28 cellular contexts compared by ENCODE assay signal in the genomic region with DNA sequence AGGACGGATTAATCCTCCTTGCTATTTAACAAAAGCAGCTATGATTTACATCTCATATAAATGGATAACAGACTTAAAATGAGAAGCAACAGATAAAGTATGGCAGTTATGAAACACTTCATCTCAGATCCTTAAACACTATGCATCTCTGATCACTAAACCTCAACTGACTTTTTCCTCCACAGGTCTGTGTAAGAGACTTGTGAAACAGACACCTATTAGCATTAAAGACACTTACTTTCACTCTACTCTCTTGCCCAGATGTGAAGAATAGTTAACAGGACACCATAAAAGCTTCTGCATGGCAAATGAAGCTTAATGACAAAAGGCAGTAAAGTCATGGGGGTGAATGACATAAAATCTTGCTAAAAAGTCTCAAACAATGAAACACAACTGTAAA. TPM values are rescaled to one million over a fixed set of nuclear protein-coding genes. Genes with fewer than 3 reads are reported as not detected.
A peak's percentile ranks its signal among the peaks of the same experiment; 100 is the strongest.
DNase-seq lines count a peak whose midpoint lies in the region; FAIRE-seq and TF ChIP-seq lines count a peak whose summit lies in the region.
"Had no signal": no experiment of that assay in that cellular context is flagged by ENCODE, and none has a peak within 500 bp of the region (broad histone marks: within the 10 kb centered on the region; RNA-seq: fewer than 3 reads in every experiment).

No MANE protein-coding gene starts in this region.

- H3K9ac ChIP-seq in OCI-LY1 (ENCODE audit: low read length) = no peak overlapping the region

- no peak for TF ChIP-seq CTCF in D721Med (IDR thresholded peaks at IDR 0.05; ENCODE audit: insufficient read depth, missing control alignments)
- TF ChIP-seq CTCF in HEK293 (tag by site-specific recombination; IDR thresholded peaks at IDR 0.05) = no peak
- no peak for TF ChIP-seq CTCF in OCI-LY1 (IDR thresholded peaks at IDR 0.05; ENCODE audit: low read length)
- no peak for TF ChIP-seq CTCF in OCI-LY7 (conservative IDR thresholded peaks at IDR 0.05; ENCODE audit: low read length)

- no peaks in the 10 kb centered on the region for H3K9me2 ChIP-seq in OCI-LY1 (ENCODE audit: low read depth, low read length)
- H3K9me2 ChIP-seq in OCI-LY7 (ENCODE audit: insufficient read depth, low read length) = no peaks in the 10 kb centered on the region

- DNase-seq in D721Med (ENCODE audit: insufficient read length, low spot score) = no peak
- no peak for DNase-seq in GM18507 (ENCODE audit: extremely low spot score, insufficient read length, low read depth)
- no peak for DNase-seq in OCI-LY7 (ENCODE audit: low spot score)
- no peak for DNase-seq in GM19240 (ENCODE audit: insufficient read length, low spot score)
- no peak for DNase-seq in inferior parietal cortex (ENCODE audit: extremely low spot score)
- DNase-seq in GF-D8 (lab: John Stamatoyannopoulos, UW) = no peak
- DNase-seq: C1 segment of cervical spinal cord; CD4-positive, alpha-beta memory T cell; COR-L47; MG63; NCI-H1048; NCI-H1417 treated with DMSO at 0.1 percent for 48 hours; NCI-H1694 treated with DMSO at 0.1 percent for 48 hours; NCI-H2081 treated with DMSO at 0.1 percent for 48 hours; NCI-H2171; NCI-H226; NCI-H510A; NCI-H69; OCI-M1; Peyer's patch; SHP77 treated with DMSO at 0.1 percent for 48 hours had no signal

- H4K20me1 ChIP-seq in OCI-LY1 (ENCODE audit: insufficient read depth, low read length) (no peaks in the 10 kb centered on the region), OCI-LY7 (ENCODE audit: insufficient read depth, low read length) (peaks cover 7% of the 10 kb centered on the region; the same call in 1 of the 2 replicates)

- H3K27me3 ChIP-seq in OCI-LY1 (ENCODE audit: insufficient read depth, low read length) = no peaks in the 10 kb centered on the region
- H3K27me3 ChIP-seq: MG63, Peyer's patch had no signal

- POLR2A ChIA-PET in HEK293 (lab: Yijun Ruan, JAX) (no interaction called here), OCI-LY7 (lab: Charles Lee) (interaction anchor here (0.8 to 4.0 kb wide), 5 partner anchors 10 to 266 kb away, joined by 3 to 14 read pairs (median 5); no protein-coding TSS in a partner anchor)

- H3K27ac ChIP-seq in HEK293 (ENCODE audit: extremely low read depth, low read depth, low read length) = no peak overlapping the region
- H3K27ac ChIP-seq in OCI-LY1 (ENCODE audit: low read depth, low read length, poor library complexity, severe bottlenecking) = peak overlapping the region; percentile 66
- no peak overlapping the region for H3K27ac ChIP-seq in OCI-LY7 (ENCODE audit: low read depth, low read length, poor library complexity, severe bottlenecking)
- H3K27ac ChIP-seq: Peyer's patch had no signal

- H3K4me1 ChIP-seq in HEK293 (ENCODE audit: control insufficient read depth, insufficient read depth, low read length) (peaks cover 2% of the 10 kb centered on the region; the same call in 1 of the 2 replicates), OCI-LY1 (ENCODE audit: insufficient read depth, low read length, severe bottlenecking) (peaks cover 66% of the 10 kb centered on the region), OCI-LY7 (ENCODE audit: insufficient read depth, low read length, poor library complexity, severe bottlenecking) (peaks cover 34% of the 10 kb centered on the region)

- H2AFZ ChIP-seq in OCI-LY1 (ENCODE audit: low read length) (no peak overlapping the region), OCI-LY7 (ENCODE audit: low read length) (no peak overlapping the region)

- H3K9me3 ChIP-seq in HEK293 (ENCODE audit: control insufficient read depth, insufficient read depth, low read depth, low read length) (no peaks in the 10 kb centered on the region), OCI-LY1 (ENCODE audit: low read length) (no peaks in the 10 kb centered on the region), OCI-LY7 (ENCODE audit: low read length) (no peaks in the 10 kb centered on the region)
- H3K9me3 ChIP-seq: MG63, Peyer's patch had no signal

- CTCF ChIA-PET in HEK293 (lab: Yijun Ruan, JAX) (interaction anchor here (0.6 to 2.4 kb wide), 7 partner anchors 10 to 177 kb away, joined by 3 to 13 read pairs (median 4); no protein-coding TSS in a partner anchor), OCI-LY7 (lab: Charles Lee; ENCODE audit: unreplicated experiment) (no interaction called here)

- H3F3A ChIP-seq in OCI-LY1 (ENCODE audit: insufficient read depth, low read length) = peaks cover 6% of the 10 kb centered on the region; the same call in 1 of the 2 replicates

- peaks cover 69% of the 10 kb centered on the region for H3K79me2 ChIP-seq in OCI-LY1 (ENCODE audit: insufficient read depth, low read length)
- peaks cover 70% of the 10 kb centered on the region for H3K79me2 ChIP-seq in OCI-LY7 (ENCODE audit: insufficient read depth, low read depth, low read length)

- intact Hi-C loops in OCI-LY7 (cut with micrococcal nuclease; ENCODE audit: unreplicated experiment) = no loop called here

- BruUV-seq in OCI-LY7 (replicated peaks; lab: Mats Ljungman, UMichigan) = no TSS peak

- H3K36me3 ChIP-seq in HEK293 (ENCODE audit: control insufficient read depth in 2 of 2, insufficient read depth in 1 of 2, low read length in 2 of 2) (peaks cover 16 to 31% of the 10 kb centered on the region in 2 experiments), OCI-LY1 (ENCODE audit: insufficient read depth, low read length) (peaks cover 20% of the 10 kb centered on the region), OCI-LY7 (ENCODE audit: insufficient read depth, low read length) (peaks cover 74% of the 10 kb centered on the region)

- H3K4me3 ChIP-seq in HEK293 (ENCODE audit: low read depth, low read length) = no peak overlapping the region
- H3K4me3 ChIP-seq in OCI-LY1 (ENCODE audit: low read depth, low read length, poor library complexity, severe bottlenecking) = no peak overlapping the region
- H3K4me3 ChIP-seq in OCI-LY7 (ENCODE audit: low read depth, low read length, poor library complexity, severe bottlenecking) = no peak overlapping the region
- H3K4me3 ChIP-seq: MG63, Peyer's patch had no signal

- H3K4me2 ChIP-seq in OCI-LY1 (ENCODE audit: low read length) (peak overlapping the region; percentile 24; the same call in 1 of the 2 replicates), OCI-LY7 (ENCODE audit: low read length) (no peak overlapping the region; the same call in 1 of the 2 replicates)

- FAIRE-seq in D721Med (lab: Jason Lieb, UNC) (peak; percentile 41), GM18507 (lab: Jason Lieb, UNC) (peak; percentile 35)
- FAIRE-seq: A204.1, G401.6, GM19239, H54, HepG2 had no signal

TF ChIP-seq in HEK293, 187 proteins besides CTCF, POLR2A, EP300 and RAD21:
- peak; percentile 33; the same call in 1 of the 2 replicates for TF ChIP-seq SCRT2 (tag by site-specific recombination; IDR thresholded peaks at IDR 0.05)
- TF ChIP-seq ZNF560 (tag by site-specific recombination; IDR thresholded peaks at IDR 0.05; ENCODE audit: borderline replicate concordance) = no peak
- peak; percentile 31 for TF ChIP-seq PRDM1 (tag by site-specific recombination; IDR thresholded peaks at IDR 0.05)
- TF ChIP-seq ZNF785 (tag by site-specific recombination; IDR thresholded peaks at IDR 0.05) = no peak
- TF ChIP-seq, protein P1, sequence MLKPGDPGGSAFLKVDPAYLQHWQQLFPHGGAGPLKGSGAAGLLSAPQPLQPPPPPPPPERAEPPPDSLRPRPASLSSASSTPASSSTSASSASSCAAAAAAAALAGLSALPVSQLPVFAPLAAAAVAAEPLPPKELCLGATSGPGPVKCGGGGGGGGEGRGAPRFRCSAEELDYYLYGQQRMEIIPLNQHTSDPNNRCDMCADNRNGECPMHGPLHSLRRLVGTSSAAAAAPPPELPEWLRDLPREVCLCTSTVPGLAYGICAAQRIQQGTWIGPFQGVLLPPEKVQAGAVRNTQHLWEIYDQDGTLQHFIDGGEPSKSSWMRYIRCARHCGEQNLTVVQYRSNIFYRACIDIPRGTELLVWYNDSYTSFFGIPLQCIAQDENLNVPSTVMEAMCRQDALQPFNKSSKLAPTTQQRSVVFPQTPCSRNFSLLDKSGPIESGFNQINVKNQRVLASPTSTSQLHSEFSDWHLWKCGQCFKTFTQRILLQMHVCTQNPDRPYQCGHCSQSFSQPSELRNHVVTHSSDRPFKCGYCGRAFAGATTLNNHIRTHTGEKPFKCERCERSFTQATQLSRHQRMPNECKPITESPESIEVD (tag by site-specific recombination; IDR thresholded peaks at IDR 0.05) = 0 out of 2 replicates have a peak, but pooled peaks have one; percentile 7
TF ChIP-seq in HEK293: peak in this region for 3.

RNA-seq across cellular contexts. Expression of gene LIN9, which starts 6.2 kb away (rescaled TPM):
- total RNA-seq in OCI-LY7 (2014; rRNA removed; shearing (Covaris generic)) = 17.2 and 19.7 TPM in 2 replicates
- total RNA-seq in OCI-LY7 (2022) = 20.1 and 22.4 TPM in 2 replicates
